32 cellular contexts compared by ENCODE assay signal in genomic region chr12:85657836-85658235, GRCh38.
"Had no signal": no experiment of that assay in that cellular context is flagged by ENCODE, and none has a peak within 500 bp of the region (broad histone marks: within the 10 kb centered on the region; RNA-seq: fewer than 3 reads in every experiment).

No MANE protein-coding gene starts in this region.

- H3K4me3 ChIP-seq: adrenal gland, ascending aorta, body of pancreas, breast epithelium, cardiac muscle cell had no signal

- H3K36me3 ChIP-seq: adrenal gland, ascending aorta, brain microvascular endothelial cell, breast epithelium, cardiac muscle cell had no signal

- H3K27ac ChIP-seq: adrenal gland, ascending aorta, body of pancreas, brain microvascular endothelial cell, breast epithelium, cardiac muscle cell had no signal

- H3K9me3 ChIP-seq: adrenal gland, body of pancreas had no signal

- FAIRE-seq: astrocyte, bronchial epithelial cell had no signal

- DNase-seq: activated effector memory CD4-positive, alpha-beta T cell treated with anti-CD3 and anti-CD28 coated beads, Interleukin-2, amount 50 U/mL, for 16 hours; activated effector memory CD4-positive, alpha-beta T cell treated with Interleukin-2 at 50 U/mL for 16 hours; activated gamma-delta T cell; activated gamma-delta T cell treated with Interleukin-2 at 50 U/mL for 16 hours; activated naive CD4-positive, alpha-beta T cell; activated naive CD4-positive, alpha-beta T cell treated with anti-CD3 and anti-CD28 coated beads for 36 hours; activated naive CD4-positive, alpha-beta T cell treated with anti-CD3 and anti-CD28 coated beads, Interleukin-2, amount 10 ng/mL, durations not matched to agents 7 days and 5 days; activated naive CD4-positive, alpha-beta T cell treated with anti-CD3 and anti-CD28 coated beads, Interleukin-2, amount 50 U/mL, for 16 hours; activated naive CD4-positive, alpha-beta T cell treated with Interleukin-2 at 50 U/mL for 16 hours; activated naive CD8-positive, alpha-beta T cell treated with anti-CD3 and anti-CD28 coated beads for 36 hours; activated naive CD8-positive, alpha-beta T cell treated with anti-CD3 and anti-CD28 coated beads, Interleukin-2, amount 10 ng/mL, durations not matched to agents 7 days and 5 days; activated naive CD8-positive, alpha-beta T cell treated with anti-CD3 and anti-CD28 coated beads, Interleukin-2, amount 50 U/mL, for 24 hours; activated T-cell treated with anti-CD3 and anti-CD28 coated beads, Interleukin-2, amount 50 U/mL, for 1 hour; activated T-cell treated with anti-CD3 and anti-CD28 coated beads, Interleukin-2, amount 50 U/mL, for 24 hours; activated T-cell treated with anti-CD3 and anti-CD28 coated beads, Interleukin-2, amount 50 U/mL, for 4 hours; activated T-cell treated with anti-CD3 and anti-CD28 coated beads, Interleukin-2, amount 50 U/mL, for 48 hours; activated T-cell treated with anti-CD3 and anti-CD28 coated beads, Interleukin-2, amount 50 U/mL, for 72 hours; adrenal gland; amniotic stem cell; amygdala; anterior cingulate cortex; aorta; body of pancreas; brain microvascular endothelial cell; caudate nucleus; central memory CD4-positive, alpha-beta T cell; cerebellar nuclear complex had no signal

- H3K27me3 ChIP-seq: adrenal gland, ascending aorta, body of pancreas, brain microvascular endothelial cell, breast epithelium, cardiac muscle cell had no signal

- H3K4me1 ChIP-seq: adrenal gland, ascending aorta, body of pancreas, breast epithelium had no signal
